In genomic region chr3:183287301-183287971, GRCh38 we compare ENCODE assay signal across 10 cellular contexts. TPM values are rescaled to one million over a fixed set of nuclear protein-coding genes. Genes with fewer than 3 reads are reported as not detected.
DNase-seq lines count a peak whose midpoint lies in the region; ATAC-seq and TF ChIP-seq lines count a peak whose summit lies in the region.
"Had no signal": no experiment of that assay in that cellular context is flagged by ENCODE, and none has a peak within 500 bp of the region (broad histone marks: within the 10 kb centered on the region; RNA-seq: fewer than 3 reads in every experiment).

No MANE protein-coding gene starts in this region.

- no peak overlapping the region for H3K23ac ChIP-seq in H9 (ENCODE audit: insufficient read length, low read depth, low read length)

- no peak overlapping the region for H2AFZ ChIP-seq in H9 (ENCODE audit: low read length)

- H2BK15ac ChIP-seq in H9 (ENCODE audit: low read depth, low read length): no peak overlapping the region

- H3K23me2 ChIP-seq in H9 (ENCODE audit: insufficient read length, low read depth, low read length, poor library complexity, severe bottlenecking): no peaks in the 10 kb centered on the region

- no peak overlapping the region for H2BK12ac ChIP-seq in H9 (ENCODE audit: insufficient read length, low read depth, low read length)

- no peak overlapping the region for H2BK5ac ChIP-seq in H9 (ENCODE audit: insufficient read length, low read length)

- H4K5ac ChIP-seq in H9 (ENCODE audit: insufficient read length, low read depth, low read length): no peak overlapping the region

- no peak overlapping the region for H3K4me3 Mint-ChIP-seq in H9

- peak overlapping the region; percentile 75 for H3K4me3 ChIP-seq in adipocyte (ENCODE audit: low read length)
- H3K4me3 ChIP-seq in tibial artery: no peak overlapping the region

- no peak overlapping the region for H2BK120ac ChIP-seq in H9 (ENCODE audit: low read depth, low read length, poor library complexity, severe bottlenecking)

- no peak overlapping the region for H3K4me2 ChIP-seq in H9 (ENCODE audit: insufficient read depth, insufficient read length, low read length)

- peak; percentile 81 for ATAC-seq in left ventricle myocardium superior
- ATAC-seq in GM19351 (IDR thresholded peaks at IDR 0.05; ENCODE audit: unreplicated experiment): no peak

- H3K27me3 Mint-ChIP-seq in H9 (ENCODE audit: low read depth): no peaks in the 10 kb centered on the region

- TF ChIP-seq CTCF in tibial artery (IDR thresholded peaks at IDR 0.05): no peak
- no peak for TF ChIP-seq CTCF in H9 (conservative IDR thresholded peaks at IDR 0.05)

- intact Hi-C loops in left ventricle myocardium superior (cut with micrococcal nuclease): no loop called here
- intact Hi-C loops in tibial artery (cut with DNase I; ENCODE audit: low total_unique reads): no loop called here

- H3K18ac ChIP-seq in H9 (ENCODE audit: insufficient read length, low read depth, low read length): no peak overlapping the region

- no peak overlapping the region for H3K14ac ChIP-seq in H9 (ENCODE audit: insufficient read depth, low read length)

- no peak overlapping the region for H3K56ac ChIP-seq in H9 (ENCODE audit: insufficient read length, low read depth, low read length)

- H4K8ac ChIP-seq in H9 (replicated peaks; ENCODE audit: insufficient read length, low read depth, low read length): no peak overlapping the region

- H3K27ac Mint-ChIP-seq in H9: peak overlapping the region in 1 of 3 experiments; percentile 26; a peak in 1 of 7 replicates

- DNase-seq in stimulated activated CD4-positive, alpha-beta T cell treated with anti-CD3 and anti-CD28 coated beads, Interleukin-15, amount 100 ng/mL, for 24 hours: peak; percentile 26
- DNase-seq in stimulated activated CD4-positive, alpha-beta T cell treated with anti-CD3 and anti-CD28 coated beads, Interleukin-2, amount 100 ng/mL, for 24 hours: no peak
- DNase-seq in adipocyte (ENCODE audit: low read depth) (peak; percentile 88), left ventricle myocardium superior (no peak), tibial artery (peak in 1 of 2 donors; percentile 45), ACHN (no peak), H9 (no peak)
- DNase-seq: DMS79 had no signal

- no peak overlapping the region for H2BK20ac ChIP-seq in H9 (ENCODE audit: low read depth, low read length, poor library complexity, severe bottlenecking)

- H3K9me3 ChIP-seq in adipocyte (ENCODE audit: control insufficient read depth, low read length) (no peaks in the 10 kb centered on the region), tibial artery (no peaks in the 10 kb centered on the region), H9 (ENCODE audit: control insufficient read depth, low read depth, low read length) (no peaks in the 10 kb centered on the region)

- H3K4me1 ChIP-seq in adipocyte (ENCODE audit: control insufficient read depth, insufficient read depth, low read length) (peaks cover 42% of the 10 kb centered on the region), tibial artery (peaks cover 0 to 29% (median 21%) of the 10 kb centered on the region in 4 donors), H9 (ENCODE audit: insufficient read depth, low read length) (no peaks in the 10 kb centered on the region)

- no peak overlapping the region for H3T11ph ChIP-seq in H9 (ENCODE audit: low read length)

- H3K4me1 Mint-ChIP-seq in H9: no peaks in the 10 kb centered on the region

- WGBS in H9 (ENCODE audit: extremely low coverage, insufficient read length, low lambda C conversion rate): no CpG with 5 or more reads among the region's 9 CpGs

- no peak overlapping the region for H4K91ac ChIP-seq in H9 (ENCODE audit: insufficient read length, low read depth, low read length)

- in situ Hi-C loops in ACHN (cut with HindIII; ENCODE audit: low pct_ligation_motif_present, low pct_unique_long_range_greater_than_20kb, low sequenced_read_pairs): no loop called here

- no peak overlapping the region for H3K4ac ChIP-seq in H9 (ENCODE audit: low read depth, low read length)

- no peaks in the 10 kb centered on the region for H3K79me2 ChIP-seq in H9 (ENCODE audit: insufficient read depth, low read length)

- no peaks in the 10 kb centered on the region for H4K20me1 ChIP-seq in H9 (ENCODE audit: control insufficient read depth, insufficient read depth, insufficient read length)

- H2AK5ac ChIP-seq in H9 (ENCODE audit: insufficient read length, low read length): no peak overlapping the region

- H3K9ac ChIP-seq in adipocyte (ENCODE audit: low read length) (peak overlapping the region; percentile 68), H9 (ENCODE audit: extremely low read depth, insufficient read length, low read length) (no peak overlapping the region)

- H3K36me3 Mint-ChIP-seq in H9 (ENCODE audit: insufficient read depth in 1 of 3, low read depth in 3 of 3): peaks cover 0 to 9% (median 7%) of the 10 kb centered on the region in 3 experiments; a peak in 5 of 7 replicates

- H3K36me3 ChIP-seq in adipocyte (ENCODE audit: control insufficient read depth, insufficient read depth, low read length, severe bottlenecking) (no peaks in the 10 kb centered on the region), tibial artery (no peaks in the 10 kb centered on the region)

- H3K79me1 ChIP-seq in H9 (ENCODE audit: insufficient read depth, low read depth, low read length, poor library complexity, severe bottlenecking): no peaks in the 10 kb centered on the region

- H3K27me3 ChIP-seq in adipocyte (replicated peaks; ENCODE audit: control insufficient read depth, insufficient read depth, low read length) (no peaks in the 10 kb centered on the region), tibial artery (no peaks in the 10 kb centered on the region), H9 (ENCODE audit: insufficient read depth, low read length) (no peaks in the 10 kb centered on the region)

- H3K27ac ChIP-seq in tibial artery: peak overlapping the region; percentile 42 to 67
- no peak overlapping the region for H3K27ac ChIP-seq in H9 (ENCODE audit: insufficient read length, low read depth, low read length)
- H3K27ac ChIP-seq: VCaP had no signal

- no peaks in the 10 kb centered on the region for H3K9me3 Mint-ChIP-seq in H9

RNA-seq across cellular contexts. Expression of gene B3GNT5, which starts 34.4 kb away (rescaled TPM):
- total RNA-seq in left ventricle myocardium superior (2.1 TPM), H9 (2021) (7.3 and 7.6 TPM in 2 replicates)

Comparison
In these comparisons a context has a peak if more than half of its experiments do, and no peak if none do; other contexts are left out.
1. DNase-seq: peak in stimulated activated CD4-positive, alpha-beta T cell treated with anti-CD3 and anti-CD28 coated beads, Interleukin-15, amount 100 ng/mL, for 24 hours (single experiment) and adipocyte (single experiment); none in stimulated activated CD4-positive, alpha-beta T cell treated with anti-CD3 and anti-CD28 coated beads, Interleukin-2, amount 100 ng/mL, for 24 hours (0 of 2), left ventricle myocardium superior (single experiment), ACHN (single experiment) and H9 (single experiment).